1 cellular context compared by ENCODE assay signal in the genomic region with DNA sequence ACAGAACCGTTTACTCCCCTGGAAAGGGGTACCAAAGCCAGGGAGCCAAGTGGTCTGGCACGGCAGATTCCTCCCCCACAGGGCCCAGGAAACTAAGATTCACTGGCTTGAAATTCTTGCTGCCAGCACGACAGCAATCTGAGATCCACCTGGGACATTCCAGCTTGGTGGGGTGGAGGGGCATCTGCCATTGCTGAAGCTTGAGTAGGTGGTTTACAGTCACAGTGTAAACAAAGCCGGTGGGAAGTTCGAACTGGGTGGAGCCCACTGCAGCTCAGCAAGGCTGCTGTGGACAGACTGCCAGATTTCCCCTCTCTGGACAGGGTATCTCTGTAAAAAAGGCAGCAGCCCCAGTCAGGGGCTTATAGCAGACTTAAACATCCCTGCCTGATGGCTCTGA.
TF ChIP-seq lines count a peak whose summit lies in the region.

No MANE protein-coding gene starts in this region.

TF ChIP-seq in H1, 55 proteins besides CTCF, POLR2A, EP300 and RAD21:
- TF ChIP-seq CHD1 (IDR thresholded peaks at IDR 0.05; ENCODE audit: low read depth, low read length) = no peak
- TF ChIP-seq SP1 (IDR thresholded peaks at IDR 0.05; ENCODE audit: low read depth, low read length) = no peak
- no peak for TF ChIP-seq SIN3A (conservative IDR thresholded peaks at IDR 0.05 in 1 of 2, IDR thresholded peaks at IDR 0.05 in 1 of 2; ENCODE audit: low read depth in 1 of 2, low read length in 2 of 2)
- no peak for TF ChIP-seq RBBP5 (IDR thresholded peaks at IDR 0.05; ENCODE audit: borderline replicate concordance, low read depth, low read length)
- no peak for TF ChIP-seq RNF2 (IDR thresholded peaks at IDR 0.05; ENCODE audit: borderline replicate concordance, low read depth, low read length, missing control alignments, poor library complexity, severe bottlenecking)
